ENCODE assay signal across 12 cellular contexts in genomic region chr4:6563935-6564645, GRCh38. TPM values are rescaled to one million over a fixed set of nuclear protein-coding genes. Genes with fewer than 3 reads are reported as not detected.
DNase-seq lines count a peak whose midpoint lies in the region; ATAC-seq, FAIRE-seq and TF ChIP-seq lines count a peak whose summit lies in the region.
"Had no signal": no experiment of that assay in that cellular context is flagged by ENCODE, and none has a peak within 500 bp of the region (broad histone marks: within the 10 kb centered on the region; RNA-seq: fewer than 3 reads in every experiment).

No MANE protein-coding gene starts in this region.

- H3K27me3 ChIP-seq in left ventricle myocardium inferior (ENCODE audit: low read depth) (peaks cover 77% of the 10 kb centered on the region), smooth muscle cell (ENCODE audit: low read depth) (peaks cover 62% of the 10 kb centered on the region)

- ATAC-seq in activated B cell treated with CpG ODN at 0.5 μM for 24 hours (ENCODE audit: low read depth) (no peak), HG03354 (IDR thresholded peaks at IDR 0.05; ENCODE audit: poor library complexity, severe bottlenecking, unreplicated experiment) (no peak)

- peaks cover 60% of the 10 kb centered on the region for H3K27me3 Mint-ChIP-seq in activated B cell treated with CpG ODN at 0.5 μM for 24 hours

- no peak overlapping the region for H3K9ac ChIP-seq in smooth muscle cell (ENCODE audit: low read depth)

- no peak for FAIRE-seq in GM19239 (lab: Jason Lieb, UNC)

- TF ChIP-seq CTCF in activated B cell treated with CpG ODN at 0.5 μM for 24 hours (IDR thresholded peaks at IDR 0.05): no peak
- no peak for TF ChIP-seq CTCF in left ventricle myocardium inferior (IDR thresholded peaks at IDR 0.05; ENCODE audit: borderline replicate concordance)
- no peak for TF ChIP-seq CTCF in smooth muscle cell (IDR thresholded peaks at IDR 0.05; ENCODE audit: borderline replicate concordance, insufficient read depth, poor library complexity, severe bottlenecking)

- POLR2A ChIA-PET in activated B cell treated with CpG ODN at 0.5 μM for 24 hours (lab: Charles Lee): no interaction called here

- no peaks in the 10 kb centered on the region for H3K9me3 Mint-ChIP-seq in activated B cell treated with CpG ODN at 0.5 μM for 24 hours
- H3K9me3 Mint-ChIP-seq: IgD-negative memory B cell, memory B cell had no signal

- no peak overlapping the region for H3K27ac ChIP-seq in left ventricle myocardium inferior (replicated peaks)
- H3K27ac ChIP-seq in smooth muscle cell (ENCODE audit: low read depth): no peak overlapping the region

- H3K4me3 ChIP-seq in left ventricle myocardium inferior (peak overlapping the region; percentile 64), smooth muscle cell (no peak overlapping the region)

- H3K4me1 Mint-ChIP-seq in activated B cell treated with CpG ODN at 0.5 μM for 24 hours: peaks cover 7% of the 10 kb centered on the region

- no peaks in the 10 kb centered on the region for H3K36me3 Mint-ChIP-seq in activated B cell treated with CpG ODN at 0.5 μM for 24 hours (ENCODE audit: low read depth)
- H3K36me3 Mint-ChIP-seq: IgD-negative memory B cell, memory B cell had no signal

- WGBS in smooth muscle cell (ENCODE audit: low lambda C conversion rate): 39% methylated on average over 25 of the region's 66 CpGs

- H3K9me3 ChIP-seq in left ventricle myocardium inferior (replicated peaks): no peaks in the 10 kb centered on the region
- H3K9me3 ChIP-seq in smooth muscle cell (replicated peaks; ENCODE audit: low read depth): no peaks in the 10 kb centered on the region

- peak overlapping the region; percentile 7 for H3K4me3 Mint-ChIP-seq in activated B cell treated with CpG ODN at 0.5 μM for 24 hours
- H3K4me3 Mint-ChIP-seq: IgD-negative memory B cell had no signal

- H2AFZ ChIP-seq in smooth muscle cell (ENCODE audit: low read depth): no peak overlapping the region

- no peaks in the 10 kb centered on the region for H3K36me3 ChIP-seq in left ventricle myocardium inferior
- no peaks in the 10 kb centered on the region for H3K36me3 ChIP-seq in smooth muscle cell (ENCODE audit: low read depth)

- H3K4me1 ChIP-seq in left ventricle myocardium inferior: peaks cover 14% of the 10 kb centered on the region
- peaks cover 3% of the 10 kb centered on the region for H3K4me1 ChIP-seq in smooth muscle cell (ENCODE audit: low read depth)

- DNase-seq in DMS53 (lab: John Stamatoyannopoulos, UW): peak; percentile 41
- no peak for DNase-seq in DMS53 treated with DMSO at 0.1 percent for 48 hours (lab: John Stamatoyannopoulos, UW; ENCODE audit: unreplicated experiment)
- DNase-seq in activated B cell treated with CpG ODN at 0.5 μM for 24 hours: no peak
- no peak for DNase-seq in left ventricle myocardium inferior
- DNase-seq in smooth muscle cell (lab: John Stamatoyannopoulos, UW; ENCODE audit: unreplicated experiment): no peak
- DNase-seq in AG08396 (ENCODE audit: low spot score): no peak
- no peak for DNase-seq in GM19239 (ENCODE audit: insufficient read length, low spot score)
- DNase-seq: activated naive CD4-positive, alpha-beta T cell; NCI-H187 treated with DMSO at 0.1 percent for 48 hours had no signal

- H3F3A ChIP-seq in smooth muscle cell (ENCODE audit: low read depth): no peaks in the 10 kb centered on the region

- H3K79me2 ChIP-seq in smooth muscle cell (ENCODE audit: low read depth): no peaks in the 10 kb centered on the region

- peak overlapping the region; percentile 59 for H3K4me2 ChIP-seq in smooth muscle cell

- intact Hi-C loops in activated B cell treated with CpG ODN at 0.5 μM for 24 hours (cut with micrococcal nuclease): no loop called here
- intact Hi-C loops in left ventricle myocardium inferior (cut with micrococcal nuclease): no loop called here

- no peaks in the 10 kb centered on the region for H4K20me1 ChIP-seq in smooth muscle cell (ENCODE audit: low read depth)

- H3K27ac Mint-ChIP-seq in activated B cell treated with CpG ODN at 0.5 μM for 24 hours: no peak overlapping the region
- H3K27ac Mint-ChIP-seq: IgD-negative memory B cell, memory B cell had no signal

- CTCF ChIA-PET in activated B cell treated with CpG ODN at 0.5 μM for 24 hours (lab: Charles Lee): no interaction called here

RNA-seq across cellular contexts. Expression of gene MAN2B2, which starts 10.9 kb away (rescaled TPM):
- total RNA-seq in activated B cell treated with CpG ODN at 0.5 μM for 24 hours: 24.2 and 24.7 TPM in 2 replicates
- total RNA-seq in left ventricle myocardium inferior: 18.5 TPM
- total RNA-seq in smooth muscle cell: 15.5 and 18.3 TPM in 2 replicates
- polyA plus RNA-seq in smooth muscle cell: 14.5 and 19.6 TPM in 2 replicates
